20 cellular contexts compared by ENCODE assay signal in genomic region chr6:111837007-111837406, GRCh38. TPM values are rescaled to one million over a fixed set of nuclear protein-coding genes. Genes with fewer than 3 reads are reported as not detected.
DNase-seq lines count a peak whose midpoint lies in the region; ATAC-seq and TF ChIP-seq lines count a peak whose summit lies in the region.
"Had no signal": no experiment of that assay in that cellular context is flagged by ENCODE, and none has a peak within 500 bp of the region (broad histone marks: within the 10 kb centered on the region; RNA-seq: fewer than 3 reads in every experiment).

No MANE protein-coding gene starts in this region.

- 97% methylated on average over 6 of the region's 6 CpGs for WGBS in heart right ventricle, 2 donors

- peaks cover 43% of the 10 kb centered on the region for H3K4me1 Mint-ChIP-seq in CD4-positive, alpha-beta T cell (ENCODE audit: low read depth)
- H3K4me1 Mint-ChIP-seq in CD8-positive, alpha-beta memory T cell: peaks cover 0 to 44% (median 0%) of the 10 kb centered on the region in 3 donors
- H3K4me1 Mint-ChIP-seq in activated T-helper 17 cell treated with anti-CD3 and anti-CD28 coated beads, Interleukin-2, amount 50 U/mL, for 72 hours: peaks cover 61% of the 10 kb centered on the region
- H3K4me1 Mint-ChIP-seq in naive thymus-derived CD4-positive, alpha-beta T cell: peaks cover 44 to 72% (median 46%) of the 10 kb centered on the region in 7 donors

- no peaks in the 10 kb centered on the region for H3K9me3 Mint-ChIP-seq in CD4-positive, alpha-beta T cell
- H3K9me3 Mint-ChIP-seq in CD8-positive, alpha-beta memory T cell: no peaks in the 10 kb centered on the region
- no peaks in the 10 kb centered on the region for H3K9me3 Mint-ChIP-seq in activated T-helper 17 cell treated with anti-CD3 and anti-CD28 coated beads, Interleukin-2, amount 50 U/mL, for 72 hours
- H3K9me3 Mint-ChIP-seq in naive thymus-derived CD4-positive, alpha-beta T cell: peaks cover 0 to 2% (median 0%) of the 10 kb centered on the region in 11 donors
- H3K9me3 Mint-ChIP-seq: activated B cell treated with CpG ODN at 0.5 μM for 24 hours, brain had no signal

- H3K9me3 ChIP-seq in CD4-positive, alpha-beta T cell (ENCODE audit: control insufficient read depth, low read length): no peaks in the 10 kb centered on the region
- H3K9me3 ChIP-seq in CD8-positive, alpha-beta memory T cell (ENCODE audit: low read length): no peaks in the 10 kb centered on the region
- no peaks in the 10 kb centered on the region for H3K9me3 ChIP-seq in naive thymus-derived CD4-positive, alpha-beta T cell (ENCODE audit: control insufficient read depth in 2 of 3, low read length in 3 of 3)
- no peaks in the 10 kb centered on the region for H3K9me3 ChIP-seq in heart right ventricle
- H3K9me3 ChIP-seq: psoas muscle had no signal

- H3K36me3 ChIP-seq in CD8-positive, alpha-beta memory T cell (ENCODE audit: insufficient read depth, low read length): no peaks in the 10 kb centered on the region
- no peaks in the 10 kb centered on the region for H3K36me3 ChIP-seq in naive thymus-derived CD4-positive, alpha-beta T cell (ENCODE audit: control insufficient read depth in 2 of 3, insufficient read depth in 3 of 3, low read length in 3 of 3)
- H3K36me3 ChIP-seq in H7 (replicated peaks; ENCODE audit: control insufficient read depth, insufficient read depth, low read length) (no peaks in the 10 kb centered on the region; the same call in 1 of the 2 replicates), heart right ventricle (peaks cover 0 to 4% (median 0%) of the 10 kb centered on the region in 9 donors)

- no peaks in the 10 kb centered on the region for H3K27me3 Mint-ChIP-seq in CD4-positive, alpha-beta T cell
- no peaks in the 10 kb centered on the region for H3K27me3 Mint-ChIP-seq in CD8-positive, alpha-beta memory T cell
- no peaks in the 10 kb centered on the region for H3K27me3 Mint-ChIP-seq in activated T-helper 17 cell treated with anti-CD3 and anti-CD28 coated beads, Interleukin-2, amount 50 U/mL, for 72 hours
- no peaks in the 10 kb centered on the region for H3K27me3 Mint-ChIP-seq in naive thymus-derived CD4-positive, alpha-beta T cell
- H3K27me3 Mint-ChIP-seq: activated B cell treated with CpG ODN at 0.5 μM for 24 hours, brain had no signal

- H3K36me3 Mint-ChIP-seq in CD4-positive, alpha-beta T cell (ENCODE audit: low read depth): peaks cover 59% of the 10 kb centered on the region
- H3K36me3 Mint-ChIP-seq in CD8-positive, alpha-beta memory T cell: peaks cover 0 to 38% (median 0%) of the 10 kb centered on the region in 3 donors
- H3K36me3 Mint-ChIP-seq in activated T-helper 17 cell treated with anti-CD3 and anti-CD28 coated beads, Interleukin-2, amount 50 U/mL, for 72 hours (ENCODE audit: low read depth): no peaks in the 10 kb centered on the region
- H3K36me3 Mint-ChIP-seq in naive thymus-derived CD4-positive, alpha-beta T cell: peaks cover 0 to 47% (median 6%) of the 10 kb centered on the region in 5 donors

- ATAC-seq in CD4-positive, alpha-beta T cell (ENCODE audit: poor library complexity): peak; percentile 9
- ATAC-seq in activated T-helper 17 cell treated with anti-CD3 and anti-CD28 coated beads, Interleukin-2, amount 50 U/mL, for 72 hours (replicated peaks): no peak
- ATAC-seq in naive thymus-derived CD4-positive, alpha-beta T cell: peak; percentile 70
- ATAC-seq in HG03571 (IDR thresholded peaks at IDR 0.05; ENCODE audit: unreplicated experiment): no peak
- ATAC-seq in heart right ventricle: no peak
- ATAC-seq: left lobe of liver, psoas muscle had no signal

- peak overlapping the region; percentile 37 for H3K4me3 ChIP-seq in CD8-positive, alpha-beta memory T cell (ENCODE audit: low read length)
- peak overlapping the region; percentile 3 for H3K4me3 ChIP-seq in naive thymus-derived CD4-positive, alpha-beta T cell (ENCODE audit: low read length)
- H3K4me3 ChIP-seq in H7 (ENCODE audit: insufficient read depth, low read depth, low read length) (no peak overlapping the region), heart right ventricle (no peak overlapping the region)
- H3K4me3 ChIP-seq: coronary artery, psoas muscle had no signal

- no peak for DNase-seq in CD4-positive, alpha-beta T cell
- peak in 4 of 5 donors; percentile 35 to 73 (median 68) for DNase-seq in CD8-positive, alpha-beta memory T cell
- peak in 7 of 9 donors; percentile 53 to 74 (median 64) for DNase-seq in naive thymus-derived CD4-positive, alpha-beta T cell
- DNase-seq in H7 (no peak), kidney tubule cell (ENCODE audit: low spot score) (no peak), heart right ventricle (no peak)
- DNase-seq: activated B cell treated with CpG ODN at 0.5 μM for 24 hours, AML-193, Calu3, EL, Karpas-422, NCI-H1092, NCI-H2029, NCI-H446, psoas muscle had no signal

- H3K27ac ChIP-seq in CD4-positive, alpha-beta T cell (ENCODE audit: low read depth, low read length): peak overlapping the region; percentile 53
- H3K27ac ChIP-seq in CD8-positive, alpha-beta memory T cell (ENCODE audit: low read depth, low read length): peak overlapping the region; percentile 59
- peak overlapping the region; percentile 69 for H3K27ac ChIP-seq in naive thymus-derived CD4-positive, alpha-beta T cell (ENCODE audit: low read depth, low read length)
- H3K27ac ChIP-seq in heart right ventricle: peak overlapping the region in 1 of 10 donors; percentile 52
- H3K27ac ChIP-seq: coronary artery, psoas muscle had no signal

- no peak for TF ChIP-seq CTCF in CD4-positive, alpha-beta T cell (IDR thresholded peaks at IDR 0.05)
- TF ChIP-seq CTCF in heart right ventricle (IDR thresholded peaks at IDR 0.05): no peak

- CTCF ChIA-PET in CD4-positive, alpha-beta T cell (lab: Charles Lee): interaction anchor here (1.2 kb wide), 1 partner anchor 10 kb away, joined by 3 read pairs; no protein-coding TSS in a partner anchor
- CTCF ChIA-PET in CD8-positive, alpha-beta memory T cell (lab: Charles Lee): no interaction called here
- CTCF ChIA-PET in naive thymus-derived CD4-positive, alpha-beta T cell (lab: Charles Lee): interaction anchor here (0.7 kb wide), 1 partner anchor 13 kb away, joined by 3 read pairs; no protein-coding TSS in a partner anchor

- intact Hi-C loops in CD4-positive, alpha-beta T cell (cut with DNase I, micrococcal nuclease): loop anchor here (1.0 to 5.0 kb wide), 3 partner anchors 9 to 35 kb away; partner anchors contain the start of gene FYN (in 2 of the 2)
- intact Hi-C loops in naive thymus-derived CD4-positive, alpha-beta T cell (cut with micrococcal nuclease): loop anchor here (1.0 to 10.0 kb wide), 6 partner anchors 9 to 206 kb away; partner anchors contain the start of gene FYN (in 1 of the 2)
- intact Hi-C loops in heart right ventricle (cut with DNase I): no loop called here

- POLR2A ChIA-PET in CD4-positive, alpha-beta T cell (lab: Charles Lee): interaction anchor here (0.7 kb wide), 1 partner anchor 9 kb away, joined by 3 read pairs; no protein-coding TSS in a partner anchor
- POLR2A ChIA-PET in CD8-positive, alpha-beta memory T cell (lab: Charles Lee): interaction anchor here (0.6 to 1.3 kb wide), 4 partner anchors 13 to 77 kb away, joined by 3 to 5 read pairs (median 4); partner anchors contain the start of gene FYN
- POLR2A ChIA-PET in naive thymus-derived CD4-positive, alpha-beta T cell (lab: Charles Lee): no interaction called here

- peak overlapping the region; percentile 73 for H3K4me3 Mint-ChIP-seq in CD4-positive, alpha-beta T cell
- H3K4me3 Mint-ChIP-seq in CD8-positive, alpha-beta memory T cell: peak overlapping the region; percentile 45 to 77 (median 69)
- H3K4me3 Mint-ChIP-seq in activated T-helper 17 cell treated with anti-CD3 and anti-CD28 coated beads, Interleukin-2, amount 50 U/mL, for 72 hours: no peak overlapping the region
- peak overlapping the region; percentile 42 to 84 (median 71) for H3K4me3 Mint-ChIP-seq in naive thymus-derived CD4-positive, alpha-beta T cell
- H3K4me3 Mint-ChIP-seq: brain had no signal

- H3K4me1 ChIP-seq in CD8-positive, alpha-beta memory T cell (ENCODE audit: insufficient read depth, low read length): peaks cover 97% of the 10 kb centered on the region
- H3K4me1 ChIP-seq in naive thymus-derived CD4-positive, alpha-beta T cell (ENCODE audit: control insufficient read depth in 2 of 2, insufficient read depth in 2 of 2, low read length in 2 of 2): peaks cover 78 to 91% of the 10 kb centered on the region in 2 donors
- peaks cover under 1 to 78% (median 54%) of the 10 kb centered on the region in 9 donors for H3K4me1 ChIP-seq in heart right ventricle

- H3K27ac Mint-ChIP-seq in CD4-positive, alpha-beta T cell: no peak overlapping the region
- peak overlapping the region in 7 of 8 donors; percentile 91 to 98 (median 95) for H3K27ac Mint-ChIP-seq in CD8-positive, alpha-beta memory T cell
- H3K27ac Mint-ChIP-seq in activated T-helper 17 cell treated with anti-CD3 and anti-CD28 coated beads, Interleukin-2, amount 50 U/mL, for 72 hours: peak overlapping the region; percentile 88
- H3K27ac Mint-ChIP-seq in naive thymus-derived CD4-positive, alpha-beta T cell: peak overlapping the region in 5 of 9 donors; percentile 91 to 93 (median 92)

- no peaks in the 10 kb centered on the region for H3K27me3 ChIP-seq in CD4-positive, alpha-beta T cell (ENCODE audit: control insufficient read depth, insufficient read depth, low read length)
- H3K27me3 ChIP-seq in CD8-positive, alpha-beta memory T cell (ENCODE audit: insufficient read depth, low read length, poor library complexity, severe bottlenecking): no peaks in the 10 kb centered on the region
- no peaks in the 10 kb centered on the region for H3K27me3 ChIP-seq in naive thymus-derived CD4-positive, alpha-beta T cell (ENCODE audit: control insufficient read depth in 2 of 2, insufficient read depth in 2 of 2, low read length in 2 of 2)
- no peaks in the 10 kb centered on the region for H3K27me3 ChIP-seq in H7 (ENCODE audit: control insufficient read depth, insufficient read depth, low read length)
- no peaks in the 10 kb centered on the region for H3K27me3 ChIP-seq in heart right ventricle

RNA-seq across cellular contexts. Expression of gene FYN, which starts 36.2 kb away (rescaled TPM):
- total RNA-seq in CD4-positive, alpha-beta T cell: 100 to 1,000 TPM; 419 TPM
- total RNA-seq in CD8-positive, alpha-beta memory T cell: 100 to 1,000 TPM; 481 to 491 TPM
- 611 TPM for polyA plus RNA-seq in CD8-positive, alpha-beta memory T cell
- 100 to 1,000 TPM; 139 to 326 TPM for total RNA-seq in activated T-helper 17 cell treated with anti-CD3 and anti-CD28 coated beads, Interleukin-2, amount 50 U/mL, for 72 hours
- total RNA-seq in naive thymus-derived CD4-positive, alpha-beta T cell: 100 to 1,000 TPM; 200 to 720 (median 447) TPM
- polyA plus RNA-seq in naive thymus-derived CD4-positive, alpha-beta T cell: 100 to 1,000 TPM; 226 to 330 TPM
- 45.4 and 85.7 TPM in 2 replicates for total RNA-seq in H7 (2014; rRNA removed; shearing (Covaris generic))
- 10 to 100 TPM; 33.5 to 58.1 (median 45.6) TPM for total RNA-seq in heart right ventricle
- polyA plus RNA-seq in heart right ventricle: 10 to 100 TPM; 19.1 to 28.0 TPM

Comparison
In these comparisons a context has a peak if more than half of its experiments do, and no peak if none do; other contexts are left out.
1. ATAC-seq: peak in CD4-positive, alpha-beta T cell (single experiment) and naive thymus-derived CD4-positive, alpha-beta T cell (single experiment); none in activated T-helper 17 cell treated with anti-CD3 and anti-CD28 coated beads, Interleukin-2, amount 50 U/mL, for 72 hours (single experiment), HG03571 (single experiment) and heart right ventricle (0 of 8).
2. DNase-seq: peak in CD8-positive, alpha-beta memory T cell (4 of 5) and naive thymus-derived CD4-positive, alpha-beta T cell (7 of 9); none in CD4-positive, alpha-beta T cell (0 of 10), H7 (single experiment), kidney tubule cell (single experiment) and heart right ventricle (0 of 2).
3. H3K4me3 ChIP-seq: peak in CD8-positive, alpha-beta memory T cell (single experiment) and naive thymus-derived CD4-positive, alpha-beta T cell (single experiment); none in H7 (single experiment) and heart right ventricle (0 of 10).
4. intact Hi-C loops: an anchor here in CD4-positive, alpha-beta T cell (1.0 to 5.0 kb wide) and naive thymus-derived CD4-positive, alpha-beta T cell (1.0 to 10.0 kb wide); none called in heart right ventricle.